In the genomic region with DNA sequence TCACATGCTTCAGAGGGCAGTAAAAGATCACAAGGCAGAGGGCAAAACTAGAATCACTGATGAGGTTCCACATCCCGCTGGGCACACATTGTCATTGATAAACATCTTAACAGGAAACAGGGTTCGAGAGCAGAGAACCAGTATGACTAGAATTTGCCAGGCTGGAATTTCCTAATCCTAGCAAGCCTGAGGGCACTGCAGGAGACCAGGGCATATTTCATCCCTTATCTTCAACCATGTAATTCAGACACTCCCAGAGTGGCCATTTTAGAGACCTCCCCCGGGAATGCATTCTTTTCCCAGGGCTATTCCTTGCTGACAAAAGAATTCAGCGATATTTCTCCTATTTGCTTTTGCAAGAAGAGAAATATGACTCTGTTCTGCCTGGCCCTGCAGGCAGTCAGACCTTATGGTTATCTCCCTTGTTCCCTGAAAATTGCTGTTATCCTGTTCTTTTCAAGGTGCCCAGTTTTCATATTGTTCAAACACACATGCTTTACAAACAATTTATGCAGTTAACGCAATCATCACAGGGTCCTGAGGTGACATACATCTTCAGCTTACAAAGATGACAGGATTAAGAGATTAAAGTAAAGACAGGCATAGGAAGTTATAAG, we compare ENCODE assay signal across 3 cellular contexts. TPM values are rescaled to one million over a fixed set of nuclear protein-coding genes. Genes with fewer than 3 reads are reported as not detected.
"Had no signal": no experiment of that assay in that cellular context is flagged by ENCODE, and none has a peak within 500 bp of the region (broad histone marks: within the 10 kb centered on the region; RNA-seq: fewer than 3 reads in every experiment).

No MANE protein-coding gene starts in this region.

RNA-seq across cellular contexts. Expression of a gene that starts 25.4 kb away (rescaled TPM):
- total RNA-seq: M059J, PC-3, SJSA1 had no signal

RNA-seq across cellular contexts. Expression of a gene that starts 27.8 kb away (rescaled TPM):
- total RNA-seq: PC-3, SJSA1 had no signal
